9 cellular contexts compared by ENCODE assay signal in the genomic region with DNA sequence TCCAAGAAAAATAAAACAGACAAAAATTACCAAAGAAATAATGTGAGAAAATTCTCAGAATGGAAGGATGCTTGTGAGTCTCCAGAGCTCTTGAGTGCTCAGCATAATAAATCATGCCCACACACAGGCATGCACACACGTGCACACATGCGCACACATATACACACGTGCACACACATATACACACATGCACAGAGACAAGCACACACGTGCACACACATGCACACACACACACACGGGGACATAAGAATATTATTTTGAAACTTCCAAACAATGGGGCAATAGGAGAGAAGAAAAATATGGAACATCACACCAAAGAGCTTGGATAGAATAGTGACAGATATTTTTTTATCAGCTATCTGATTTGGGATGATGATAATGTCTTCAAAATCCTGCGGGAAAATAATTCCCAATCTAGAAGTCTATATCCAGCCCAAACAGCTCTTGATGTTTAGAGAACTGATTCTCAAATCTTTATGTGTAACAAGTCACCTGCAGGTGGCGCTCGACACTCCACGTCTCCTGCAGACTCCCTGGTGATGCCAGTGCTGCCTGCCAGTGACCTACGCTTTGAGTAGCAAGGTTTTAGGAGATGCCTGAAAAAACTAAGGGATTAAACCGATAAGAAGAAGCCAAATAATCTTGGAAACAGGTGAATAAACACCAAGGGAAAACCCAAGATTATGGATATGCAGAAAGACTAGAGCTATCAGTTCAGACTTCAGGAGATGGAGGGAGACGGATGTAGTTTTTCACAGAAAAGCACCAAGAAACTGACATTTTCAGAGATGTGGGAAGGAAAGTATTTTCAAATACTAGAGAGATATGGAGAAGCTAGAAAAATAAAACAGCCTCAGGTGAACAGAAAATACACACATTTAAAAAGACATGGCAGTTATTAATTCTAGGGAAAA.
DNase-seq lines count a peak whose midpoint lies in the region; ATAC-seq, FAIRE-seq and TF ChIP-seq lines count a peak whose summit lies in the region.
"Had no signal": no experiment of that assay in that cellular context is flagged by ENCODE, and none has a peak within 500 bp of the region (broad histone marks: within the 10 kb centered on the region; RNA-seq: fewer than 3 reads in every experiment).

No MANE protein-coding gene starts in this region.

- no peaks in the 10 kb centered on the region for H3K36me3 ChIP-seq in MG63

- H3K4me3 ChIP-seq in MG63 = no peak overlapping the region

- DNase-seq in D721Med (ENCODE audit: insufficient read length, low spot score) (no peak), MG63 (peak; percentile 71), SW480 (ENCODE audit: low spot score) (peak; percentile 58), amniotic stem cell (lab: John Stamatoyannopoulos, UW) (peak; percentile 82), iPS DF 19.7 (ENCODE audit: low read depth, low spot score) (peak; percentile 35)
- peak; percentile 31 to 66 for DNase-seq in stimulated activated CD4-positive, alpha-beta T cell treated with anti-CD3 and anti-CD28 coated beads, Interleukin-12 subunit alpha, Interleukin-12 subunit beta, amount 100 ng/mL, for 24 hours (ENCODE audit: low read depth in 2 of 2)

- ATAC-seq in GM21529 (IDR thresholded peaks at IDR 0.05; ENCODE audit: unreplicated experiment) (peak; percentile 88), HG03571 (IDR thresholded peaks at IDR 0.05; ENCODE audit: unreplicated experiment) (no peak)

- no peaks in the 10 kb centered on the region for H3K9me3 ChIP-seq in MG63

- no peak for FAIRE-seq in D721Med (lab: Jason Lieb, UNC)
- FAIRE-seq: TTC549 had no signal

- TF ChIP-seq CTCF in D721Med (IDR thresholded peaks at IDR 0.05; ENCODE audit: insufficient read depth, missing control alignments) = peak; percentile 75

- no peaks in the 10 kb centered on the region for H3K27me3 ChIP-seq in MG63
